In the genomic region with DNA sequence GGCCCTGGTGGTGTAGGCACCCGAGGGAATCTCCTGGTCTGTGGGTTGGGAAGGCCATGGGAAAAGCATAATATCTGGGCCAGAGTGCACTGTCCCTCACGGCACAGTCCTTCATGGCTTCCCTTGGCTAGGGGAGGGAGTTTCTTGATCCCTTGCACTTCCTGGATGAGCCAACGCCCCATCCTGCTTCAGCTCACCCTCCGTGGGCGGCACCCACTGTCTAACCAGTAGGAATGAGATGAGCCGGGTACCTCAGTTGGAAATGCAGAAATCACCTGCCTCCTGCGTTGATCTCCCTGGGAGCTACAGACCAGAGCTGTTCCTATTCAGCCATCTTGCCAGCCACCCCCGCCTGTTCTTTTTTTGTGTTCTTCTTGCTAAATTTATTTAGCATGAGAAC, we compare ENCODE assay signal across 22 cellular contexts.
DNase-seq lines count a peak whose midpoint lies in the region; ATAC-seq, FAIRE-seq and TF ChIP-seq lines count a peak whose summit lies in the region.
"Had no signal": no experiment of that assay in that cellular context is flagged by ENCODE, and none has a peak within 500 bp of the region (broad histone marks: within the 10 kb centered on the region; RNA-seq: fewer than 3 reads in every experiment).

No MANE protein-coding gene starts in this region.

- FAIRE-seq in astrocyte (lab: Jason Lieb, UNC) = no peak
- FAIRE-seq: A549, D721Med, GM19239, H54 had no signal

- peaks cover 22% of the 10 kb centered on the region for H3K9me3 Mint-ChIP-seq in astrocyte (ENCODE audit: unreplicated experiment)

- no peaks in the 10 kb centered on the region for H4K20me1 ChIP-seq in astrocyte (ENCODE audit: insufficient read depth, low read length)

- H3K79me2 ChIP-seq in astrocyte (ENCODE audit: insufficient read depth, low read length) = no peaks in the 10 kb centered on the region
- H3K79me2 ChIP-seq in trophoblast cell (ENCODE audit: control insufficient read depth, insufficient read depth, low read length, poor library complexity) = no peaks in the 10 kb centered on the region

- H3K27me3 ChIP-seq in right cardiac atrium (ENCODE audit: control insufficient read depth, insufficient read depth) (no peaks in the 10 kb centered on the region), heart left ventricle (no peaks in the 10 kb centered on the region), astrocyte (ENCODE audit: insufficient read depth, low read length) (no peaks in the 10 kb centered on the region), trophoblast cell (ENCODE audit: insufficient read depth, low read length) (no peaks in the 10 kb centered on the region)

- peaks cover 2% of the 10 kb centered on the region for H3K36me3 Mint-ChIP-seq in astrocyte (ENCODE audit: low read depth, unreplicated experiment)
- H3K36me3 Mint-ChIP-seq: CD14-positive monocyte had no signal

- no peak overlapping the region for H3K9ac ChIP-seq in astrocyte (ENCODE audit: low read length)
- no peak overlapping the region for H3K9ac ChIP-seq in trophoblast cell (ENCODE audit: low read length)

- ATAC-seq in right cardiac atrium (peak in 1 of 2 donors; percentile 86), heart left ventricle (no peak)
- ATAC-seq: A549, PC-3 had no signal

- H4K8ac ChIP-seq in trophoblast cell (ENCODE audit: low read depth, low read length) = no peak overlapping the region

- H3K36me3 ChIP-seq in heart left ventricle (no peaks in the 10 kb centered on the region), astrocyte (ENCODE audit: insufficient read depth, low read length) (no peaks in the 10 kb centered on the region), mesodermal cell (ENCODE audit: control insufficient read depth, insufficient read depth, low read length) (no peaks in the 10 kb centered on the region), trophoblast cell (ENCODE audit: control insufficient read depth in 1 of 2, insufficient read depth in 2 of 2, low read length in 2 of 2) (no peaks in the 10 kb centered on the region)

- no peaks in the 10 kb centered on the region for H3K4me1 ChIP-seq in right cardiac atrium (ENCODE audit: control insufficient read depth, insufficient read depth, low read length)
- no peaks in the 10 kb centered on the region for H3K4me1 ChIP-seq in heart left ventricle
- no peaks in the 10 kb centered on the region for H3K4me1 ChIP-seq in astrocyte (ENCODE audit: insufficient read depth, low read length)
- peaks cover 11% of the 10 kb centered on the region for H3K4me1 ChIP-seq in mesodermal cell (ENCODE audit: control insufficient read depth, insufficient read depth, low read length, poor library complexity, severe bottlenecking)
- H3K4me1 ChIP-seq in trophoblast cell (ENCODE audit: control insufficient read depth in 1 of 2, insufficient read depth in 2 of 2, low read length in 2 of 2) = peaks cover 5 to 9% of the 10 kb centered on the region in 2 experiments
- H3K4me1 ChIP-seq: A549 had no signal

- WGBS in right cardiac atrium = 83% methylated on average over 8 of the region's 8 CpGs
- 68 to 81% (median 73%) methylated on average over 8 of the region's 8 CpGs for WGBS in heart left ventricle, 4 donors
- 88 to 94% methylated on average over 4 to 7 of the region's 8 CpGs for WGBS in mesodermal cell (ENCODE audit: insufficient coverage in 2 of 2), 2 experiments
- no CpG with 5 or more reads among the region's 8 CpGs for WGBS in trophoblast cell (ENCODE audit: extremely low coverage, insufficient coverage, insufficient read length)

- peak overlapping the region; percentile 41 for H2BK120ac ChIP-seq in trophoblast cell (ENCODE audit: insufficient read depth, low read length, poor library complexity)

- H3K79me1 ChIP-seq in trophoblast cell (ENCODE audit: low read length) = peaks cover 6% of the 10 kb centered on the region

- TF ChIP-seq CTCF in heart left ventricle (IDR thresholded peaks at IDR 0.05) (no peak), astrocyte (IDR thresholded peaks at IDR 0.05; ENCODE audit: insufficient read depth, low read depth, low read length) (no peak)

- H4K12ac ChIP-seq in trophoblast cell (ENCODE audit: low read depth, low read length) = no peak overlapping the region

- DNase-seq in right cardiac atrium (peak in 2 of 3 donors; percentile 21 to 35), heart left ventricle (no peak), astrocyte (ENCODE audit: low read depth) (no peak), trophoblast cell (no peak), T-helper 1 cell (no peak), NCI-H345 (lab: John Stamatoyannopoulos, UW) (no peak), DMS 273 (lab: John Stamatoyannopoulos, UW; ENCODE audit: unreplicated experiment) (no peak)
- DNase-seq: MM.1S, NCI-H1048, NCI-H1417 treated with DMSO at 0.1 percent for 48 hours, NCI-H1930, NCI-H226, NCI-H524 treated with DMSO at 0.1 percent for 48 hours, PC-3, SHP77 had no signal

- intact Hi-C loops in right cardiac atrium (cut with DNase I) = no loop called here
- intact Hi-C loops in heart left ventricle (cut with DNase I) = no loop called here

- H3K4ac ChIP-seq in trophoblast cell (ENCODE audit: low read depth, low read length) = no peak overlapping the region

- no peak overlapping the region for H2BK5ac ChIP-seq in trophoblast cell (ENCODE audit: low read depth, low read length, poor library complexity)

- no peaks in the 10 kb centered on the region for H3K27me3 Mint-ChIP-seq in astrocyte (ENCODE audit: low read depth, unreplicated experiment)
- H3K27me3 Mint-ChIP-seq: B cell had no signal

- no peak overlapping the region for H3K14ac ChIP-seq in trophoblast cell (ENCODE audit: low read length)

- H3K9me3 ChIP-seq in right cardiac atrium (ENCODE audit: control insufficient read depth, low read length) (no peaks in the 10 kb centered on the region), heart left ventricle (peaks cover 0 to 42% (median 0%) of the 10 kb centered on the region in 12 donors), astrocyte (ENCODE audit: insufficient read depth, low read depth, low read length) (no peaks in the 10 kb centered on the region), mesodermal cell (ENCODE audit: control insufficient read depth, low read length) (peaks cover 6% of the 10 kb centered on the region), trophoblast cell (ENCODE audit: insufficient read depth, low read depth, low read length) (no peaks in the 10 kb centered on the region)
- H3K9me3 ChIP-seq: A549 had no signal

- peak overlapping the region; percentile 87 for H3K27ac Mint-ChIP-seq in astrocyte (ENCODE audit: unreplicated experiment)
- H3K27ac Mint-ChIP-seq: B cell, CD14-positive monocyte had no signal

- no peak overlapping the region for H3K4me3 ChIP-seq in right cardiac atrium (ENCODE audit: low read length)
- no peak overlapping the region for H3K4me3 ChIP-seq in heart left ventricle
- H3K4me3 ChIP-seq in astrocyte (ENCODE audit: insufficient read depth, low read depth, low read length) = no peak overlapping the region
- no peak overlapping the region for H3K4me3 ChIP-seq in mesodermal cell (ENCODE audit: extremely low read depth, insufficient read depth, low read length, poor library complexity, severe bottlenecking)
- no peak overlapping the region for H3K4me3 ChIP-seq in trophoblast cell (ENCODE audit: low read depth, low read length)
- H3K4me3 ChIP-seq: A549 had no signal

- no peak overlapping the region for H3K18ac ChIP-seq in trophoblast cell (ENCODE audit: low read length)

- H2AFZ ChIP-seq in astrocyte (ENCODE audit: low read depth, low read length) (no peak overlapping the region), trophoblast cell (ENCODE audit: insufficient read depth, low read length, poor library complexity) (peak overlapping the region; percentile 75)

- no peak overlapping the region for H2BK12ac ChIP-seq in trophoblast cell (ENCODE audit: low read length)

- H4K91ac ChIP-seq in trophoblast cell (ENCODE audit: low read depth, low read length) = no peak overlapping the region

- H2AK5ac ChIP-seq in trophoblast cell (ENCODE audit: low read length) = no peak overlapping the region

- no peak overlapping the region for H3K27ac ChIP-seq in right cardiac atrium (ENCODE audit: low read length)
- H3K27ac ChIP-seq in heart left ventricle = no peak overlapping the region
- H3K27ac ChIP-seq in astrocyte (ENCODE audit: low read depth, low read length) = no peak overlapping the region
- peak overlapping the region; percentile 89 for H3K27ac ChIP-seq in mesodermal cell (ENCODE audit: low read depth, low read length, severe bottlenecking)
- peak overlapping the region; percentile 28 for H3K27ac ChIP-seq in trophoblast cell (ENCODE audit: low read depth, low read length)
- H3K27ac ChIP-seq: A549 had no signal

- H3K23ac ChIP-seq in trophoblast cell (ENCODE audit: low read length) = no peak overlapping the region

- H3K4me1 Mint-ChIP-seq in astrocyte (ENCODE audit: low read depth, unreplicated experiment) = peaks cover 3% of the 10 kb centered on the region
- H3K4me1 Mint-ChIP-seq: B cell, CD14-positive monocyte had no signal

- no peak overlapping the region for H3K4me2 ChIP-seq in astrocyte (ENCODE audit: low read length)
- no peak overlapping the region for H3K4me2 ChIP-seq in trophoblast cell (ENCODE audit: low read length)
- H3K4me2 ChIP-seq: A549 had no signal

- no peak overlapping the region for H3K4me3 Mint-ChIP-seq in astrocyte (ENCODE audit: unreplicated experiment)
- H3K4me3 Mint-ChIP-seq: B cell, CD14-positive monocyte had no signal

- TF ChIP-seq POLR2A in heart left ventricle (IDR thresholded peaks at IDR 0.05) = no peak

Comparison
In these comparisons a context has a peak if more than half of its experiments do, and no peak if none do; other contexts are left out.
1. DNase-seq: peak in right cardiac atrium (2 of 3); none in heart left ventricle (0 of 5), astrocyte (single experiment), trophoblast cell (0 of 2), T-helper 1 cell (0 of 5), NCI-H345 (single experiment) and DMS 273 (single experiment).
2. H3K27ac ChIP-seq: peak in mesodermal cell (single experiment) and trophoblast cell (single experiment); none in right cardiac atrium (single experiment), heart left ventricle (0 of 12) and astrocyte (single experiment).